ENCODE assay signal across 20 cellular contexts in genomic region chr3:97720417-97720816, GRCh38. TPM values are rescaled to one million over a fixed set of nuclear protein-coding genes. Genes with fewer than 3 reads are reported as not detected.
A peak's percentile ranks its signal among the peaks of the same experiment; 100 is the strongest.
DNase-seq lines count a peak whose midpoint lies in the region; ATAC-seq lines count a peak whose summit lies in the region.
"Had no signal": no experiment of that assay in that cellular context is flagged by ENCODE, and none has a peak within 500 bp of the region (broad histone marks: within the 10 kb centered on the region; RNA-seq: fewer than 3 reads in every experiment).

No MANE protein-coding gene starts in this region.

- H3K36me3 ChIP-seq in GM23248 (ENCODE audit: low read depth), result no peaks in the 10 kb centered on the region
- H3K36me3 ChIP-seq: vagina, WERI-Rb-1 had no signal

- no peak overlapping the region for H2AFZ ChIP-seq in GM23248

- H3K27ac ChIP-seq in GM23248, result no peak overlapping the region
- H3K27ac ChIP-seq: coronary artery, foreskin keratinocyte, vagina, WERI-Rb-1 had no signal

- no peaks in the 10 kb centered on the region for H3K9me3 ChIP-seq in GM23248 (ENCODE audit: low read depth)
- H3K9me3 ChIP-seq: vagina had no signal

- no peaks in the 10 kb centered on the region for H3K27me3 ChIP-seq in GM23248 (replicated peaks; ENCODE audit: insufficient read depth)
- H3K27me3 ChIP-seq: vagina had no signal

- ATAC-seq in GM18502 (IDR thresholded peaks at IDR 0.05; ENCODE audit: poor library complexity, unreplicated experiment), result no peak
- ATAC-seq: foreskin keratinocyte, GM12878, T-helper 17 cell had no signal

- no peaks in the 10 kb centered on the region for H3K4me1 ChIP-seq in GM23248 (ENCODE audit: insufficient read depth)
- H3K4me1 ChIP-seq: foreskin keratinocyte, vagina had no signal

- no peaks in the 10 kb centered on the region for H3K79me2 ChIP-seq in GM23248 (ENCODE audit: insufficient read depth)

- H3K4me2 ChIP-seq in GM23248 (ENCODE audit: unreplicated experiment), result no peak overlapping the region

- H3K9ac ChIP-seq in GM23248, result no peak overlapping the region

- DNase-seq in GM23248 (peak; percentile 2), NCI-H128 (lab: John Stamatoyannopoulos, UW; ENCODE audit: unreplicated experiment) (peak; percentile 54), SHP77 (lab: John Stamatoyannopoulos, UW) (peak; percentile 50 to 57), myocyte (ENCODE audit: low read depth) (peak; percentile 15), SK-N-DZ (ENCODE audit: low spot score) (no peak)
- no peak for DNase-seq in activated naive CD4-positive, alpha-beta T cell (lab: John Stamatoyannopoulos, UW)
- DNase-seq: activated CD4-positive, alpha-beta memory T cell treated with anti-CD3 and anti-CD28 coated beads, Interleukin-2, amount 10 ng/mL, durations not matched to agents 7 days and 5 days; activated naive CD4-positive, alpha-beta T cell treated with anti-CD3 and anti-CD28 coated beads, Interleukin-2, amount 10 ng/mL, durations not matched to agents 7 days and 5 days; activated T-cell treated with anti-CD3 and anti-CD28 coated beads, Interleukin-2, amount 50 U/mL, for 1 hour; foreskin keratinocyte; GF-D8; SIG-M5; small intestine; stimulated activated CD4-positive, alpha-beta T cell treated with anti-CD3 and anti-CD28 coated beads, Interleukin-4, amount 100 ng/mL, for 24 hours; T-helper 17 cell; WERI-Rb-1 had no signal

- H3K4me3 ChIP-seq in GM23248, result no peak overlapping the region
- H3K4me3 ChIP-seq: coronary artery, GM12878, vagina had no signal

- in situ Hi-C loops in GM23248 (cut with MboI), result no loop called here

- no peaks in the 10 kb centered on the region for H3K9me2 ChIP-seq in GM23248 (ENCODE audit: insufficient read depth)

- no peaks in the 10 kb centered on the region for H3F3A ChIP-seq in GM23248 (ENCODE audit: insufficient read depth)

- 41 to 44% methylated on average over 2 of the region's 2 CpGs for WGBS in GM23248 (ENCODE audit: low coverage in 1 of 2, low lambda C conversion rate in 2 of 2, missing lambda C conversion rate in 2 of 2), 2 experiments

- no peaks in the 10 kb centered on the region for H4K20me1 ChIP-seq in GM23248 (ENCODE audit: insufficient read depth)

RNA-seq across cellular contexts. Expression of gene ARL6, which starts 44.1 kb away (rescaled TPM):
- total RNA-seq in GM23248 (2014; rRNA removed; shearing (Covaris generic)), result 8.1 and 8.2 TPM in 2 replicates
- polyA plus RNA-seq in GM23248 (2016; fragmentation: Nextera tagmentation; extraction: Ambion mirVana), result 8.0 and 9.2 TPM in 2 replicates
- 10.6 and 14.1 TPM in 2 replicates for total RNA-seq in myocyte
- polyA plus RNA-seq in myocyte (2012), result 5.8 TPM
- 9.6 and 10.6 TPM in 2 replicates for polyA plus RNA-seq in SK-N-DZ (2014; cell fraction: cytosol; rRNA removed)
- 15.1 and 19.0 TPM in 2 replicates for polyA plus RNA-seq in SK-N-DZ (2014; cell fraction: nucleus; rRNA removed)

Comparison
In these comparisons a context has a peak if more than half of its experiments do, and no peak if none do; other contexts are left out.
1. DNase-seq: peak in GM23248 (single experiment), NCI-H128 (single experiment), SHP77 (2 of 2) and myocyte (single experiment); none in SK-N-DZ (single experiment) and activated naive CD4-positive, alpha-beta T cell (0 of 4).